ENCODE assay signal across 1 cellular context in genomic region chr12:122752464-122753212, GRCh38.
TF ChIP-seq lines count a peak whose summit lies in the region.

TSS of gene DENR (plus strand) at chr12:122752824. CDS start at chr12:122753702, 878 bp downstream.

TF ChIP-seq in K562, 482 proteins besides CTCF, POLR2A, EP300 and RAD21 (continued from another document and continues in another):
- TF ChIP-seq ZNF318 (IDR thresholded peaks at IDR 0.05; ENCODE audit: borderline replicate concordance in 1 of 2, low read depth in 1 of 2) (no peak), MCM3 (IDR thresholded peaks at IDR 0.05) (no peak), KAT8 (IDR thresholded peaks at IDR 0.05; ENCODE audit: low read depth) (no peak), HLTF (IDR thresholded peaks at IDR 0.05) (0 out of 2 replicates have a peak, but pooled peaks have one; percentile 66), ATF3 (IDR thresholded peaks at IDR 0.05) (no peak; the same call in 1 of the 2 replicates), ATF3 (CRISPR knock-in tag; conservative IDR thresholded peaks at IDR 0.05) (no peak), ELF4 (CRISPR knock-in tag; IDR thresholded peaks at IDR 0.05) (peak; percentile 77; the same call in 1 of the 2 replicates), PRPF4 (IDR thresholded peaks at IDR 0.05; ENCODE audit: insufficient read depth, low read depth, low read length, poor library complexity, severe bottlenecking) (no peak), ZNF175 (CRISPR knock-in tag; IDR thresholded peaks at IDR 0.05; ENCODE audit: low read depth) (no peak), ELF1 (tag; IDR thresholded peaks at IDR 0.05) (peak; percentile 93), PHF8 (IDR thresholded peaks at IDR 0.05; ENCODE audit: borderline replicate concordance, low read length) (peak; percentile 99), PHF20 (IDR thresholded peaks at IDR 0.05; ENCODE audit: partially characterized antibody) (peak; percentile 87), ZNF584 (CRISPR knock-in tag; IDR thresholded peaks at IDR 0.05; ENCODE audit: low read depth) (no peak), KLF16 (IDR thresholded peaks at IDR 0.05) (0 out of 2 replicates have a peak, but pooled peaks have one; percentile 57), ARID4B (CRISPR knock-in tag; IDR thresholded peaks at IDR 0.05) (peak; percentile 90), SMARCA4 (IDR thresholded peaks at IDR 0.05) (no peak), GABPB2 (CRISPR knock-in tag; conservative IDR thresholded peaks at IDR 0.05) (no peak), CREB5 (CRISPR knock-in tag; IDR thresholded peaks at IDR 0.05) (no peak), BCLAF1 (IDR thresholded peaks at IDR 0.05; ENCODE audit: borderline replicate concordance in 1 of 2, control insufficient read depth in 1 of 2, low read depth in 2 of 2, low read length in 1 of 2) (no peak), HEY1 (CRISPR knock-in tag; IDR thresholded peaks at IDR 0.05; ENCODE audit: borderline replicate concordance) (no peak), ZSCAN29 (IDR thresholded peaks at IDR 0.05) (0 out of 2 replicates have a peak, but pooled peaks have one; percentile 30), YY1 (IDR thresholded peaks at IDR 0.05; ENCODE audit: borderline replicate concordance in 1 of 3, control insufficient read depth in 1 of 3, extremely low read depth in 1 of 3, insufficient read depth in 3 of 3, insufficient read length in 1 of 3, insufficient replicate concordance in 2 of 3, low read depth in 1 of 3, low read length in 2 of 3) (peak in 2 of 3 experiments; percentile 41 to 44), CREBBP (IDR thresholded peaks at IDR 0.05; ENCODE audit: low read depth, low read length) (no peak), CBFB (CRISPR knock-in tag; IDR thresholded peaks at IDR 0.05) (0 out of 2 replicates have a peak, but pooled peaks have one; percentile 21), ZNF717 (CRISPR knock-in tag; IDR thresholded peaks at IDR 0.05) (no peak), BCL6 (CRISPR knock-in tag; IDR thresholded peaks at IDR 0.05) (no peak), VEZF1 (CRISPR knock-in tag; IDR thresholded peaks at IDR 0.05) (peak; percentile 62; the same call in 1 of the 2 replicates), AFF4 (CRISPR knock-in tag; IDR thresholded peaks at IDR 0.05) (peak; percentile 77; the same call in 1 of the 2 replicates), ILK (tag; IDR thresholded peaks at IDR 0.05; ENCODE audit: borderline replicate concordance, low read depth) (no peak), ESRRB (CRISPR knock-in tag; IDR thresholded peaks at IDR 0.05; ENCODE audit: borderline replicate concordance) (no peak), ATF1 (CRISPR knock-in tag; IDR thresholded peaks at IDR 0.05) (no peak), ATF1 (tag; IDR thresholded peaks at IDR 0.05) (peak; percentile 69), ZNF778 (CRISPR knock-in tag; IDR thresholded peaks at IDR 0.05) (no peak), BDP1 (IDR thresholded peaks at IDR 0.05; ENCODE audit: insufficient read depth, insufficient read length) (no peak)
